Comparison of ENCODE assay signal across 22 cellular contexts in the genomic region with DNA sequence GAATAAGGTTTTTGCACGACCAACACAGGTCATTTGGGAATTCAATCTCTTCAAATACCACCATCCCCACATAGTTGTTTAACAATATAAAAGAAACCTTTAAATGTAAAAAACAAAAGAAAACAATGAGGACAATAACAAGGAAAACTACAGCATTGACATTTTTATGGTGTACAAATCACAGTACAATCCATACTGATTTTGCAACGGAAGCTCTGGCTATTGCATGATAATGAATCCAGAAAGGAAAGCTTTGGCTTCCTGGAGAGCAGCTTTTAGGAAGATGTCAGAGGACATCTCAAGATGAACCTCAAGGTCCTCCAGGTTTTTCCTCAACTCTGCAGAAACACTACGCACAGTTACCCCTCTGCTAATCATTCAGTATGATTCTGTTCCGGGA.
A peak's percentile ranks its signal among the peaks of the same experiment; 100 is the strongest.
DNase-seq lines count a peak whose midpoint lies in the region; ATAC-seq, FAIRE-seq and TF ChIP-seq lines count a peak whose summit lies in the region.
"Had no signal": no experiment of that assay in that cellular context is flagged by ENCODE, and none has a peak within 500 bp of the region (broad histone marks: within the 10 kb centered on the region; RNA-seq: fewer than 3 reads in every experiment).

No MANE protein-coding gene starts in this region.

- 73% methylated on average over 3 of the region's 4 CpGs for WGBS in HUES64
- 64% methylated on average over 4 of the region's 4 CpGs for WGBS in prostate gland

- H3K27ac Mint-ChIP-seq in endothelial cell (ENCODE audit: unreplicated experiment), result no peak overlapping the region
- H3K27ac Mint-ChIP-seq: CD4-positive, alpha-beta memory T cell; HFFc6; IgD-negative memory B cell had no signal

- no peak overlapping the region for H3K9ac ChIP-seq in HUES64 (ENCODE audit: low read depth, low read length)

- no peaks in the 10 kb centered on the region for H3K9me3 Mint-ChIP-seq in endothelial cell (ENCODE audit: unreplicated experiment)
- H3K9me3 Mint-ChIP-seq: CD4-positive, alpha-beta memory T cell; HFFc6; IgD-negative memory B cell had no signal

- DNase-seq in coronary artery (ENCODE audit: low spot score) (no peak), prostate gland (ENCODE audit: low spot score) (no peak), tibial artery (no peak), urothelium cell line (ENCODE audit: low spot score) (no peak), endothelial cell (ENCODE audit: low spot score) (no peak), GM03348 (ENCODE audit: low spot score) (no peak)
- DNase-seq: BE2C; CD4-positive, alpha-beta memory T cell; DMS79; GOT3; HFFc6; NCI-H1417; NCI-H1930; NCI-H2171 treated with DMSO at 0.1 percent for 48 hours; NCI-H510A; NCI-H82; Peyer's patch; SHP77 had no signal

- H3K4me1 ChIP-seq in HUES64 (ENCODE audit: insufficient read depth, low read length) (peaks cover 29% of the 10 kb centered on the region), prostate gland (replicated peaks) (no peaks in the 10 kb centered on the region), tibial artery (peaks cover 0 to 73% (median 9%) of the 10 kb centered on the region in 4 donors)
- H3K4me1 ChIP-seq: Peyer's patch had no signal

- FAIRE-seq in urothelium cell line (lab: Jason Lieb, UNC), result no peak
- FAIRE-seq: GM12891 had no signal

- no peak for ATAC-seq in GM21367 (IDR thresholded peaks at IDR 0.05; ENCODE audit: unreplicated experiment)

- no peaks in the 10 kb centered on the region for H3K36me3 Mint-ChIP-seq in endothelial cell (ENCODE audit: low read depth, unreplicated experiment)
- H3K36me3 Mint-ChIP-seq: CD4-positive, alpha-beta memory T cell had no signal

- H3K27me3 ChIP-seq in HUES64 (ENCODE audit: insufficient read depth, low read length) (no peaks in the 10 kb centered on the region), prostate gland (replicated peaks; ENCODE audit: insufficient read depth) (no peaks in the 10 kb centered on the region), tibial artery (no peaks in the 10 kb centered on the region)
- H3K27me3 ChIP-seq: BE2C, Peyer's patch had no signal

- intact Hi-C loops in prostate gland (cut with DNase I), result no loop called here
- intact Hi-C loops in tibial artery (cut with DNase I; ENCODE audit: low total_unique reads), result no loop called here

- H3K9me3 ChIP-seq in HUES64 (ENCODE audit: insufficient read depth, low read depth, low read length) (no peaks in the 10 kb centered on the region), prostate gland (no peaks in the 10 kb centered on the region), tibial artery (no peaks in the 10 kb centered on the region)
- H3K9me3 ChIP-seq: BE2C, Peyer's patch had no signal

- no peak for TF ChIP-seq CTCF in coronary artery (IDR thresholded peaks at IDR 0.05)
- no peak for TF ChIP-seq CTCF in prostate gland (IDR thresholded peaks at IDR 0.05)
- TF ChIP-seq CTCF in tibial artery (IDR thresholded peaks at IDR 0.05), result no peak
- no peak for TF ChIP-seq CTCF in endothelial cell (IDR thresholded peaks at IDR 0.05; ENCODE audit: unreplicated experiment)

- H3K36me3 ChIP-seq in HUES64 (ENCODE audit: insufficient read depth, low read length) (no peaks in the 10 kb centered on the region), prostate gland (no peaks in the 10 kb centered on the region), tibial artery (no peaks in the 10 kb centered on the region)
- H3K36me3 ChIP-seq: Peyer's patch had no signal

- H3K4me3 Mint-ChIP-seq in endothelial cell (ENCODE audit: unreplicated experiment), result no peak overlapping the region
- H3K4me3 Mint-ChIP-seq: CD4-positive, alpha-beta memory T cell; HFFc6; IgD-negative memory B cell had no signal

- H3K27ac ChIP-seq in HUES64 (ENCODE audit: low read depth, low read length) (no peak overlapping the region), coronary artery (peak overlapping the region; percentile 57 to 93), prostate gland (peak overlapping the region; percentile 78 to 79), tibial artery (peak overlapping the region; percentile 86 to 91)

- H3K4me1 Mint-ChIP-seq in endothelial cell (ENCODE audit: unreplicated experiment), result no peaks in the 10 kb centered on the region
- H3K4me1 Mint-ChIP-seq: CD4-positive, alpha-beta memory T cell had no signal

- no peak for TF ChIP-seq POLR2A in prostate gland (IDR thresholded peaks at IDR 0.05)

- H3K4me3 ChIP-seq in HUES64 (ENCODE audit: low read length) (peak overlapping the region; percentile 10; the same call in 1 of the 2 replicates), coronary artery (no peak overlapping the region), prostate gland (no peak overlapping the region), tibial artery (no peak overlapping the region)
- H3K4me3 ChIP-seq: Peyer's patch had no signal

- peaks cover 1% of the 10 kb centered on the region for H3K27me3 Mint-ChIP-seq in endothelial cell (ENCODE audit: unreplicated experiment)
- H3K27me3 Mint-ChIP-seq: IgD-negative memory B cell had no signal
